10 cellular contexts compared by ENCODE assay signal in the genomic region with DNA sequence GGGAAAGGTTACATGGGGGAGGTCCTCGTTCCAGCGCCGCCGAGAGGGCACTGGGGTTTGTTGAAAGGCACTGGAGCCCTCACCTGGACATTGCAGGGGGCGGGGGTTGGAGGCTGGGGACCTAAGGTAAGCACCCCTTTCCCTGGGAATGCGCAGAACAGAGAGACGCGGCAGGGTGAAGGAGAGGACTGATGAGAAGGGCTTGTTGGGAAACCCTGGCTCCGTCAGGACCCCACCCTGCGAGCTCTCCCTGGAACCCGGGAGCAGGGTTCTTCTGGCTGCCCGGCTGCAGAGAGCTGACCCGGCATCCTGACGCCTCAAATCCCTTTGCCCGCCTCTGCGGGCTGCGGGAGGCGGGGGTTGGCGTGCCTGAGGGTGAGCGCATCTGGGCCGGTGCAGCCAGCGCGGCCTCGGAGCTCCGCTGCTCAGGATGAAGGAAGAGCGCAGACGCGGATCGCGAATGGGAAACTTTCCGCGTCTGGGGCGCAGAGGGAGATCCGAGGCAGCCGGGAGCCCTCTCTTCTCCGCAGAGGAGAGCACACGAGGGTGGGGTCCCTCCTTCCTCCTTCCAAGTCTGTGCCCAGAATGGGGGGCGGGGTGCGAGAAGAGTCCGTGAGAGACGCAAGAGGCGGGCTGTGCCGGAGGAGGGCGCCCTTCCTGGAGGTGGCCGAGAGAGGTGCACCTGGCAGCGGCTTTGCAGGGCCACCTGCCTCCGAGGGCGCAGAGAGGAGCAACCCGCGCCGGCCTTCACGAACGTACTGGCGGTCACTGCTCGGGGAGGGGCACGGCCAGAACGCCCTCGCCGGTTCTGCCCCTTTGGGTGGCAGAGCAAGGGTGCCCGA. TPM values are rescaled to one million over a fixed set of nuclear protein-coding genes. Genes with fewer than 3 reads are reported as not detected.
DNase-seq lines count a peak whose midpoint lies in the region; ATAC-seq and TF ChIP-seq lines count a peak whose summit lies in the region.
"Had no signal": no experiment of that assay in that cellular context is flagged by ENCODE, and none has a peak within 500 bp of the region (broad histone marks: within the 10 kb centered on the region; RNA-seq: fewer than 3 reads in every experiment).

No MANE protein-coding gene starts in this region.

- DNase-seq in GM20000 (ENCODE audit: low spot score) (peak; percentile 27), PC-3 (no peak), head of caudate nucleus (peak; percentile 29 to 84 (median 70)), psoas muscle (peak; percentile 32 to 62), GM19238 (ENCODE audit: insufficient read length, low spot score) (no peak)

- H2AFZ ChIP-seq in PC-3 (ENCODE audit: low read length), result no peak overlapping the region

- H3K36me3 ChIP-seq in PC-3 (ENCODE audit: low read depth, low read length), result no peaks in the 10 kb centered on the region
- H3K36me3 ChIP-seq in psoas muscle (ENCODE audit: insufficient read depth in 1 of 2, low read depth in 1 of 2), result no peaks in the 10 kb centered on the region

- H3K27me3 ChIP-seq in PC-3 (ENCODE audit: low read length) (peaks cover 46% of the 10 kb centered on the region), psoas muscle (ENCODE audit: insufficient read depth in 3 of 3, low read length in 2 of 3) (peaks cover 0 to 78% (median 51%) of the 10 kb centered on the region in 3 donors)

- no peak overlapping the region for H3K4me2 ChIP-seq in PC-3 (ENCODE audit: low read length)

- ATAC-seq in PC-3 (no peak), psoas muscle (peak in 2 of 4 donors; percentile 28 to 35), GM18870 (IDR thresholded peaks at IDR 0.05; ENCODE audit: unreplicated experiment) (no peak), GM18867 (IDR thresholded peaks at IDR 0.05; ENCODE audit: unreplicated experiment) (no peak), HG02981 (IDR thresholded peaks at IDR 0.05; ENCODE audit: unreplicated experiment) (no peak)

- no peaks in the 10 kb centered on the region for H3K79me2 ChIP-seq in PC-3 (ENCODE audit: low read length)

- CTCF ChIA-PET in PC-3 (lab: Charles Lee), result no interaction called here

- no peaks in the 10 kb centered on the region for H3K9me3 ChIP-seq in PC-3 (ENCODE audit: low read length)
- H3K9me3 ChIP-seq in psoas muscle, result no peaks in the 10 kb centered on the region

- no peak overlapping the region for H3K27ac ChIP-seq in PC-3 (ENCODE audit: low read length)
- H3K27ac ChIP-seq in psoas muscle, result no peak overlapping the region
- H3K27ac ChIP-seq: epithelial cell of prostate had no signal

- POLR2A ChIA-PET in PC-3 (lab: Charles Lee; ENCODE audit: unreplicated experiment), result no interaction called here

- BruUV-seq in PC-3 (replicated peaks; lab: Mats Ljungman, UMichigan), result no TSS peak

- no peaks in the 10 kb centered on the region for H3F3A ChIP-seq in PC-3 (ENCODE audit: low read length, unreplicated experiment)

- no peak for TF ChIP-seq CTCF in GM20000 (IDR thresholded peaks at IDR 0.05; ENCODE audit: extremely low read depth, missing control alignments)
- TF ChIP-seq CTCF in PC-3 (conservative IDR thresholded peaks at IDR 0.05; ENCODE audit: low read depth, low read length), result peak; percentile 34; the same call in 1 of the 2 replicates
- no peak for TF ChIP-seq CTCF in psoas muscle (IDR thresholded peaks at IDR 0.05)

- H3K4me1 ChIP-seq in PC-3 (ENCODE audit: insufficient read depth, low read length) (no peaks in the 10 kb centered on the region), psoas muscle (no peaks in the 10 kb centered on the region)

- H3K9ac ChIP-seq in PC-3 (ENCODE audit: low read length), result no peak overlapping the region

- no peaks in the 10 kb centered on the region for H3K9me2 ChIP-seq in PC-3 (replicated peaks; ENCODE audit: low read length)

- H3K4me3 ChIP-seq in PC-3 (ENCODE audit: low read length) (no peak overlapping the region), psoas muscle (peak overlapping the region; percentile 7)

- intact Hi-C loops in PC-3 (cut with micrococcal nuclease) (no loop called here), head of caudate nucleus (cut with DNase I) (no loop called here), psoas muscle (cut with DNase I) (no loop called here)

- 1% methylated on average over 53 to 60 of the region's 60 CpGs for WGBS in psoas muscle, 3 donors

- no peaks in the 10 kb centered on the region for H4K20me1 ChIP-seq in PC-3 (ENCODE audit: low read length)

RNA-seq across cellular contexts. Expression of gene IGSF21, which starts 2.4 kb away (rescaled TPM):
- total RNA-seq in PC-3 (2014; rRNA removed) (not detected in 2 replicates), psoas muscle (under 1 TPM; 0.42 to 0.88 (median 0.62) TPM)
- polyA plus RNA-seq in psoas muscle, result under 1 TPM; 0.10 to 0.25 (median 0.17) TPM
- polyA plus RNA-seq: IgD-negative memory B cell had no signal

Comparison
In these comparisons a context has a peak if more than half of its experiments do, and no peak if none do; other contexts are left out.
1. DNase-seq: peak in GM20000 (single experiment), head of caudate nucleus (42 of 42) and psoas muscle (2 of 2); none in PC-3 (single experiment) and GM19238 (single experiment).